ENCODE assay signal across 21 cellular contexts in the genomic region with DNA sequence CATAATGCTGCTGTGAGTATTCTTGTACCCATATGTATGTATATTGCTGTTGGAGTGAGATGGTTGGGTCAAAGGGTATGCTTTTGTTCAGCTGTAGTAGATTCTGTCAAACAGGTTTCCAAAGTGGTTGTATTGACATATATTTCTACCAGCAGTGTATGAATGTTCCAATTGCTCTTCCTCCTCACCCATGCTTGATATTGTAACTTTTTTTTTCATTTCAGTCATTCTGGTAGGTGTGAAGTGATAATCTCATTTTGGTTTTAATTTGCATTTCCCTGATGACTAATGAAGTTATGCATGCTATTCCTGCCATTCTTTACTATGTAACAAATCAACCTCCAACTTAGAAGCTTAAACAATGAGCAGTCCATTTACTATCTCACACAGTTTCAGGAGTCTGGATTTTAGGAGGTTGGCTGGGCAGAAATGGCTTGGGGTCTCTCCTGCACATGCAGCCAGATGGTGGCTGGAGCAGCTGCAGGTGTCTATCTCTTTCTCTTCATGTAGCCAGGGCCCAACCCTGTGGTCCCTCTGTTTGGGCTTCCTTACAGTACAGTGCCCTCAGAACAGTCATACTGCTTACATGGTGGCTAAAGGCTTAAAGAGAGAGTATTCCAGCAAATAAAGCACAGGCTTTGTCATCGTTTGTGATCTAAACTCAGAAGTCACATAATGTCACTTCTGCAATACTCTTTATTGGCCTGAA. TPM values are rescaled to one million over a fixed set of nuclear protein-coding genes. Genes with fewer than 3 reads are reported as not detected.
A peak's percentile ranks its signal among the peaks of the same experiment; 100 is the strongest.
DNase-seq lines count a peak whose midpoint lies in the region; ATAC-seq and TF ChIP-seq lines count a peak whose summit lies in the region.
"Had no signal": no experiment of that assay in that cellular context is flagged by ENCODE, and none has a peak within 500 bp of the region (broad histone marks: within the 10 kb centered on the region; RNA-seq: fewer than 3 reads in every experiment).

No MANE protein-coding gene starts in this region.

- no peaks in the 10 kb centered on the region for H3K27me3 ChIP-seq in esophagus (ENCODE audit: control insufficient read depth in 1 of 2, insufficient read depth in 2 of 2, low read length in 2 of 2)
- H3K27me3 ChIP-seq: adrenal gland, esophagus muscularis mucosa, right lobe of liver, upper lobe of left lung had no signal

- ATAC-seq in natural killer cell treated with Interleukin-12 subunit alpha and Interleukin-12 subunit beta and Interleukin-15 and Interleukin-18, amount 100 ng/mL, for 72 hours = peak in 1 of 2 donors; percentile 76
- ATAC-seq in natural killer cell (no peak), HG03521 (IDR thresholded peaks at IDR 0.05; ENCODE audit: unreplicated experiment) (no peak)

- TF ChIP-seq CTCF in natural killer cell (IDR thresholded peaks at IDR 0.05) = no peak

- peaks cover 17 to 22% of the 10 kb centered on the region in 2 donors for H3K36me3 ChIP-seq in esophagus (ENCODE audit: control insufficient read depth in 2 of 2, insufficient read depth in 2 of 2, low read length in 1 of 2)

- peak overlapping the region; percentile 19 for H3K4me3 Mint-ChIP-seq in natural killer cell treated with Interleukin-12 subunit alpha and Interleukin-12 subunit beta and Interleukin-15 and Interleukin-18, amount 100 ng/mL, for 72 hours
- H3K4me3 Mint-ChIP-seq in natural killer cell = no peak overlapping the region
- H3K4me3 Mint-ChIP-seq: brain; CD4-positive, alpha-beta memory T cell; T-helper 1 cell treated with Interleukin-12 subunit alpha and Interleukin-12 subunit beta and Interleukin-4 antibody, amounts not matched to agents 30 μg/mL and 1 μg/mL, for 36 hours had no signal

- peaks cover 7% of the 10 kb centered on the region for H3K36me3 Mint-ChIP-seq in natural killer cell treated with Interleukin-12 subunit alpha and Interleukin-12 subunit beta and Interleukin-15 and Interleukin-18, amount 100 ng/mL, for 72 hours
- peaks cover 8% of the 10 kb centered on the region for H3K36me3 Mint-ChIP-seq in natural killer cell

- peaks cover 0 to 5% of the 10 kb centered on the region in 2 donors for H3K4me1 ChIP-seq in esophagus (ENCODE audit: control insufficient read depth in 2 of 2, insufficient read depth in 2 of 2, low read length in 1 of 2)
- H3K4me1 ChIP-seq: adrenal gland, esophagus muscularis mucosa, parathyroid adenoma, right lobe of liver, upper lobe of left lung had no signal

- peak overlapping the region; percentile 4 to 53 for H3K27ac ChIP-seq in esophagus (ENCODE audit: low read depth in 2 of 2, low read length in 1 of 2)
- H3K27ac ChIP-seq: adrenal gland, esophagus muscularis mucosa, HL-60, left ventricle myocardium inferior, parathyroid adenoma, right lobe of liver, upper lobe of left lung had no signal

- no peaks in the 10 kb centered on the region for H3K9me3 ChIP-seq in esophagus (ENCODE audit: control insufficient read depth in 2 of 2, insufficient read depth in 1 of 2, low read depth in 1 of 2, low read length in 1 of 2)
- H3K9me3 ChIP-seq: adrenal gland, esophagus muscularis mucosa, left ventricle myocardium inferior, right lobe of liver, upper lobe of left lung had no signal

- 46 to 47% methylated on average over 1 of the region's 1 CpG for WGBS in esophagus, 2 donors

- H3K4me1 Mint-ChIP-seq in natural killer cell treated with Interleukin-12 subunit alpha and Interleukin-12 subunit beta and Interleukin-15 and Interleukin-18, amount 100 ng/mL, for 72 hours (ENCODE audit: low read depth in 2 of 2) = peaks cover 19 to 25% of the 10 kb centered on the region in 2 donors
- H3K4me1 Mint-ChIP-seq in natural killer cell = peaks cover 6 to 17% of the 10 kb centered on the region in 2 donors
- H3K4me1 Mint-ChIP-seq: brain had no signal

- DNase-seq in DMS53 (lab: John Stamatoyannopoulos, UW) (peak; percentile 15), DMS53 treated with DMSO at 0.1 percent for 48 hours (lab: John Stamatoyannopoulos, UW; ENCODE audit: unreplicated experiment) (no peak), natural killer cell (no peak), superior temporal gyrus (ENCODE audit: extremely low spot score) (peak; percentile 11), T1000 (lab: John Stamatoyannopoulos, UW) (no peak)
- DNase-seq in natural killer cell treated with Interleukin-12 subunit alpha and Interleukin-12 subunit beta and Interleukin-15 and Interleukin-18, amount 100 ng/mL, for 72 hours (ENCODE audit: low spot score) = no peak
- DNase-seq: adrenal gland; CD4-positive, alpha-beta memory T cell; HCEC 1CT; hippocampal formation; left ventricle myocardium inferior; NCI-H1694 treated with DMSO at 0.1 percent for 48 hours; right lobe of liver; upper lobe of left lung had no signal

- intact Hi-C loops in natural killer cell (cut with micrococcal nuclease) = loop anchor here (2.0 kb wide), 1 partner anchor 17 kb away; no protein-coding TSS in a partner anchor

- H3K27me3 Mint-ChIP-seq in natural killer cell treated with Interleukin-12 subunit alpha and Interleukin-12 subunit beta and Interleukin-15 and Interleukin-18, amount 100 ng/mL, for 72 hours = no peaks in the 10 kb centered on the region
- H3K27me3 Mint-ChIP-seq in natural killer cell (ENCODE audit: low read depth in 2 of 2) = no peaks in the 10 kb centered on the region
- H3K27me3 Mint-ChIP-seq: brain; CD4-positive, alpha-beta memory T cell had no signal

- no peak overlapping the region for H3K4me3 ChIP-seq in esophagus (ENCODE audit: low read depth in 1 of 2, low read length in 2 of 2)
- H3K4me3 ChIP-seq: adrenal gland, esophagus muscularis mucosa, left ventricle myocardium inferior, right lobe of liver, upper lobe of left lung had no signal

- no peaks in the 10 kb centered on the region for H3K9me3 Mint-ChIP-seq in natural killer cell treated with Interleukin-12 subunit alpha and Interleukin-12 subunit beta and Interleukin-15 and Interleukin-18, amount 100 ng/mL, for 72 hours
- no peaks in the 10 kb centered on the region for H3K9me3 Mint-ChIP-seq in natural killer cell
- H3K9me3 Mint-ChIP-seq: brain; T-helper 1 cell treated with Interleukin-12 subunit alpha and Interleukin-12 subunit beta and Interleukin-4 antibody, amounts not matched to agents 30 μg/mL and 1 μg/mL, for 36 hours had no signal

- peak overlapping the region in 1 of 2 donors; percentile 52 for H3K27ac Mint-ChIP-seq in natural killer cell treated with Interleukin-12 subunit alpha and Interleukin-12 subunit beta and Interleukin-15 and Interleukin-18, amount 100 ng/mL, for 72 hours
- H3K27ac Mint-ChIP-seq in natural killer cell = no peak overlapping the region
- H3K27ac Mint-ChIP-seq: brain; T-helper 1 cell treated with Interleukin-12 subunit alpha and Interleukin-12 subunit beta and Interleukin-4 antibody, amounts not matched to agents 30 μg/mL and 1 μg/mL, for 36 hours had no signal

RNA-seq across cellular contexts. Expression of gene ERAL1, which starts 21.2 kb away (rescaled TPM):
- total RNA-seq in natural killer cell treated with Interleukin-12 subunit alpha and Interleukin-12 subunit beta and Interleukin-15 and Interleukin-18, amount 100 ng/mL, for 72 hours = 100 to 1,000 TPM in 1 of 2 donors, 10 to 100 TPM in 1; 55.9 to 105 TPM
- 10 to 100 TPM; 20.9 to 35.2 (median 27.3) TPM for total RNA-seq in natural killer cell
- 10 to 100 TPM; 24.0 to 32.4 TPM for polyA plus RNA-seq in esophagus

RNA-seq across cellular contexts. Expression of gene FLOT2, which starts 21.5 kb away (rescaled TPM):
- 10 to 100 TPM; 79.3 to 95.8 TPM for total RNA-seq in natural killer cell treated with Interleukin-12 subunit alpha and Interleukin-12 subunit beta and Interleukin-15 and Interleukin-18, amount 100 ng/mL, for 72 hours
- 100 to 1,000 TPM; 132 to 152 (median 152) TPM for total RNA-seq in natural killer cell
- 10 to 100 TPM; 33.0 to 52.3 TPM for polyA plus RNA-seq in esophagus

RNA-seq across cellular contexts. Expression of gene DHRS13, which starts 26.9 kb away (rescaled TPM):
- total RNA-seq in natural killer cell treated with Interleukin-12 subunit alpha and Interleukin-12 subunit beta and Interleukin-15 and Interleukin-18, amount 100 ng/mL, for 72 hours = 10 to 100 TPM; 22.5 to 26.1 TPM
- total RNA-seq in natural killer cell = 10 to 100 TPM; 22.5 to 27.3 (median 23.2) TPM
- polyA plus RNA-seq in esophagus = 10 to 100 TPM in 1 of 2 donors, 1 to 10 TPM in 1; 9.4 to 15.6 TPM

RNA-seq across cellular contexts. Expression of gene FAM222B, which starts 33.4 kb away (rescaled TPM):
- total RNA-seq in natural killer cell treated with Interleukin-12 subunit alpha and Interleukin-12 subunit beta and Interleukin-15 and Interleukin-18, amount 100 ng/mL, for 72 hours = 10 to 100 TPM; 21.7 to 23.5 TPM
- 10 to 100 TPM; 16.9 to 26.0 (median 20.0) TPM for total RNA-seq in natural killer cell
- 1 to 10 TPM; 5.6 to 7.3 TPM for polyA plus RNA-seq in esophagus

Comparison
In these comparisons a context has a peak if more than half of its experiments do, and no peak if none do; other contexts are left out.
1. DNase-seq: peak in DMS53 (single experiment) and superior temporal gyrus (single experiment); none in DMS53 treated with DMSO at 0.1 percent for 48 hours (single experiment), natural killer cell treated with Interleukin-12 subunit alpha and Interleukin-12 subunit beta and Interleukin-15 and Interleukin-18, amount 100 ng/mL, for 72 hours (single experiment), natural killer cell (single experiment) and T1000 (single experiment).